8 cellular contexts compared by ENCODE assay signal in the genomic region with DNA sequence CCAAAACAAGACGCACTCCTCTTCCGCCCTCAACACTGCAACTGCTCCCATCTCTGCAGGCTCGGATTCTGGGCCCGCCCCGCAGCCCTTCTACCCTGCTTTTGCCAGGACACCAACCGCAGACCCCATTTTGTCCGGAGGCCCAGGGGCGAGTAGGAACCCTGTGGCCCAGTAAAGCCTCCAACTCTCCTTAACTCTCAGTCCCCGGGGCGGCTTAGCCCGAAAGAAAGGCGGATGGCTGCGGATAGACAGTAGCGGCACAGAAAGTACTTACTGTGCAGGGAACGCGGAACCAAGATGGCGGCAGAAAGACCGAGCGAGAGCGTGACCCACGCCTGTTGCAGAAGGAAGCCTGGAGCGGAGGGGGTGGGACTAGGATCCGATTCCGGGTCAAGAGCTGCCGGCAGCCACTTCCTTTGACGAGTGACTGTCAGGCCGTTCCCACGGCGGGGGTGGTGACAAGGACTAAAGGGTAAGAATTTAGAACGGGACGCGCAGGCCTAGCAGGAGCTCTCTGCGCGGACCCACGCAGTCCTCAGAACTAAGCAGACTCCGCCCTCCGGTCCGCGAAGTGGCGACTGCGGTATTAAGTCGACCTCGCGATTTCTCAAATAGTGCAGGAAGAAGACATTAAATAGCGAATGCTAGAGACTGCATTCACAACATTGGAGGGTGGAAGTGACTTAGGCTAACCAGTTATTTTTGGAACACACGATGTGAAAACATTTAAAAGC. TPM values are rescaled to one million over a fixed set of nuclear protein-coding genes. Genes with fewer than 3 reads are reported as not detected.
DNase-seq lines count a peak whose midpoint lies in the region; ATAC-seq and TF ChIP-seq lines count a peak whose summit lies in the region.

Gene NACA (minus strand): TSS at position 311 of the 734 bp plus-strand sequence. CDS start 778 bp downstream, outside the sequence.

- no peaks in the 10 kb centered on the region for H3K9me3 Mint-ChIP-seq in activated T-helper 17 cell treated with anti-CD3 and anti-CD28 coated beads, Interleukin-2, amount 50 U/mL, for 72 hours
- H3K9me3 Mint-ChIP-seq in naive thymus-derived CD8-positive, alpha-beta T cell = no peaks in the 10 kb centered on the region

- ATAC-seq in activated T-helper 17 cell treated with anti-CD3 and anti-CD28 coated beads, Interleukin-2, amount 50 U/mL, for 72 hours (replicated peaks) = peak; percentile 98
- ATAC-seq in naive thymus-derived CD8-positive, alpha-beta T cell = peak; percentile 91 to 92

- peaks cover 10% of the 10 kb centered on the region for H3K36me3 ChIP-seq in fibroblast of lung (ENCODE audit: control insufficient read depth, insufficient read depth, low read length)

- H3K27ac ChIP-seq in RWPE1 (peak within 1 kb of the TSS; percentile 90), fibroblast of lung (ENCODE audit: insufficient read depth, low read length) (peak within 1 kb of the TSS; percentile 92)

- POLR2A ChIA-PET in RWPE1 (lab: Yijun Ruan, JAX; ENCODE audit: low non-redundant PET) = interaction anchor here (0.6 to 1.0 kb wide), 3 partner anchors 38 to 246 kb away, joined by 3 to 8 read pairs (median 3); partner anchors contain the start of gene PTGES3
- POLR2A ChIA-PET in naive thymus-derived CD8-positive, alpha-beta T cell (lab: Charles Lee) = interaction anchor here (0.6 to 3.2 kb wide), 32 partner anchors 8 to 1017 kb away, joined by 3 to 110 read pairs (median 4); partner anchors contain the start of genes ATP5F1B, BAZ2A, NEMP1 and PRIM1

- peaks cover 6% of the 10 kb centered on the region for H4K20me1 ChIP-seq in fibroblast of lung (ENCODE audit: control insufficient read depth, extremely low read depth, insufficient read depth, low read length)

- H3K27me3 Mint-ChIP-seq in activated T-helper 17 cell treated with anti-CD3 and anti-CD28 coated beads, Interleukin-2, amount 50 U/mL, for 72 hours = no peaks in the 10 kb centered on the region
- no peaks in the 10 kb centered on the region for H3K27me3 Mint-ChIP-seq in naive thymus-derived CD8-positive, alpha-beta T cell

- H3K4me3 Mint-ChIP-seq in activated T-helper 17 cell treated with anti-CD3 and anti-CD28 coated beads, Interleukin-2, amount 50 U/mL, for 72 hours = peak within 1 kb of the TSS; percentile 97
- H3K4me3 Mint-ChIP-seq in naive thymus-derived CD8-positive, alpha-beta T cell = peak within 1 kb of the TSS; percentile 92 to 98 (median 96)

- H3K9me3 ChIP-seq in fibroblast of lung (ENCODE audit: control insufficient read depth, insufficient read depth, low read depth, low read length) = no peaks in the 10 kb centered on the region

- H3K4me3 ChIP-seq in LNCaP clone FGC (ENCODE audit: low read depth, low read length) (peak within 1 kb of the TSS; percentile 71), fibroblast of lung (replicated peaks in 1 of 4; ENCODE audit: control extremely low read depth in 1 of 4, insufficient read depth in 1 of 4, low read depth in 3 of 4, low read length in 4 of 4) (peak within 1 kb of the TSS; percentile 86 to 93 (median 91))

- TF ChIP-seq CTCF in LNCaP clone FGC (IDR thresholded peaks at IDR 0.05; ENCODE audit: control insufficient read depth, extremely low read depth, insufficient read depth) (no peak), RWPE1 (conservative IDR thresholded peaks at IDR 0.05; ENCODE audit: low read depth) (no peak), fibroblast of lung (conservative IDR thresholded peaks at IDR 0.05 in 1 of 2, IDR thresholded peaks at IDR 0.05 in 1 of 2; ENCODE audit: low read depth in 1 of 2, low read length in 2 of 2) (no peak)

- H3K9ac ChIP-seq in fibroblast of lung (ENCODE audit: insufficient read depth, low read length) = peak within 1 kb of the TSS; percentile 89

- H3K4me2 ChIP-seq in fibroblast of lung (ENCODE audit: extremely low read depth, insufficient read depth, low read length) = peak within 1 kb of the TSS; percentile 99

- H2AFZ ChIP-seq in fibroblast of lung (ENCODE audit: low read length) = peak within 1 kb of the TSS; percentile 53

- peak within 1 kb of the TSS; percentile 98 for H3K27ac Mint-ChIP-seq in activated T-helper 17 cell treated with anti-CD3 and anti-CD28 coated beads, Interleukin-2, amount 50 U/mL, for 72 hours
- H3K27ac Mint-ChIP-seq in naive thymus-derived CD8-positive, alpha-beta T cell = peak within 1 kb of the TSS; percentile 97 to 99 (median 98)

- DNase-seq in Daoy (ENCODE audit: low read depth) (peak; percentile 99), GOT3 (lab: John Stamatoyannopoulos, UW) (peak; percentile 68), LNCaP clone FGC (ENCODE audit: low read depth) (peak; percentile 97), RWPE1 (ENCODE audit: low spot score) (peak; percentile 99), fibroblast of lung (ENCODE audit: low read depth in 2 of 2) (peak; percentile 98)
- peak; percentile 90 to 99 (median 96) for DNase-seq in naive thymus-derived CD8-positive, alpha-beta T cell
- peak; percentile 90 to 97 (median 94) for DNase-seq in stimulated activated naive CD4-positive, alpha-beta T cell (lab: John Stamatoyannopoulos, UW)

- CTCF ChIA-PET in RWPE1 (lab: Yijun Ruan, JAX) = no interaction called here

- H3K4me1 ChIP-seq in fibroblast of lung (ENCODE audit: control insufficient read depth, extremely low read depth, insufficient read depth, low read length) = peaks cover 7% of the 10 kb centered on the region

- H3K36me3 Mint-ChIP-seq in activated T-helper 17 cell treated with anti-CD3 and anti-CD28 coated beads, Interleukin-2, amount 50 U/mL, for 72 hours (ENCODE audit: low read depth) = peaks cover 84% of the 10 kb centered on the region
- H3K36me3 Mint-ChIP-seq in naive thymus-derived CD8-positive, alpha-beta T cell = peaks cover 0 to 49% (median 9%) of the 10 kb centered on the region in 3 donors

- H3K27me3 ChIP-seq in fibroblast of lung (ENCODE audit: control insufficient read depth, insufficient read depth, low read length) = no peaks in the 10 kb centered on the region

- H3K79me2 ChIP-seq in fibroblast of lung (ENCODE audit: control insufficient read depth, insufficient read depth, low read length) = peaks cover 49% of the 10 kb centered on the region

- peaks cover 33% of the 10 kb centered on the region for H3K4me1 Mint-ChIP-seq in activated T-helper 17 cell treated with anti-CD3 and anti-CD28 coated beads, Interleukin-2, amount 50 U/mL, for 72 hours
- H3K4me1 Mint-ChIP-seq in naive thymus-derived CD8-positive, alpha-beta T cell = peaks cover 34 to 60% (median 53%) of the 10 kb centered on the region in 4 donors

RNA-seq across cellular contexts. Expression of gene NACA, which starts in this region (rescaled TPM):
- 2,128 and 2,345 TPM in 2 replicates for total RNA-seq in Daoy (2014; rRNA removed; shearing (Covaris generic))
- 1,000 to 10,000 TPM in 1 of 2 donors, 100 to 1,000 TPM in 1; 869 to 1,019 TPM for total RNA-seq in activated T-helper 17 cell treated with anti-CD3 and anti-CD28 coated beads, Interleukin-2, amount 50 U/mL, for 72 hours
- 1,188 and 1,487 TPM in 2 replicates for total RNA-seq in fibroblast of lung
- polyA plus RNA-seq in fibroblast of lung = 971 and 1,242 TPM in 2 replicates
- 1,518 and 1,718 TPM in 2 replicates for polyA plus RNA-seq in fibroblast of lung (2012)
- 49.4 and 57.5 TPM in 2 replicates for polyA minus RNA-seq in fibroblast of lung (ENCODE audit: low replicate concordance)
- total RNA-seq in naive thymus-derived CD8-positive, alpha-beta T cell = 1,000 to 10,000 TPM; 1,471 to 1,474 TPM
- 1,000 to 10,000 TPM; 1,330 to 1,441 (median 1,344) TPM for polyA plus RNA-seq in naive thymus-derived CD8-positive, alpha-beta T cell

Comparison
In these comparisons a context has a peak if more than half of its experiments do, and no peak if none do; other contexts are left out.
1. Peak in every context shown above with its lines: DNase-seq, ATAC-seq, H3K4me3 ChIP-seq and H3K27ac ChIP-seq.